Comparison of ENCODE assay signal across 8 cellular contexts in genomic region chr13:49246850-49247721, GRCh38. TPM values are rescaled to one million over a fixed set of nuclear protein-coding genes. Genes with fewer than 3 reads are reported as not detected.
A peak's percentile ranks its signal among the peaks of the same experiment; 100 is the strongest.
DNase-seq lines count a peak whose midpoint lies in the region; ATAC-seq and TF ChIP-seq lines count a peak whose summit lies in the region.

No MANE protein-coding gene starts in this region.

- H3K9me3 ChIP-seq in right atrium auricular region = no peaks in the 10 kb centered on the region

- H3K9me3 Mint-ChIP-seq in activated CD4-positive, alpha-beta memory T cell treated with anti-CD3 and anti-CD28 coated beads, Interleukin-2, amount 10 ng/mL, durations not matched to agents 7 days and 5 days = no peaks in the 10 kb centered on the region

- CTCF ChIA-PET in activated CD4-positive, alpha-beta memory T cell treated with anti-CD3 and anti-CD28 coated beads, Interleukin-2, amount 10 ng/mL, durations not matched to agents 7 days and 5 days (lab: Charles Lee) = interaction anchor here (0.7 to 7.0 kb wide), 5 partner anchors 9 to 33 kb away, joined by 3 to 42 read pairs (median 3); no protein-coding TSS in a partner anchor
- CTCF ChIA-PET in GM10248 (lab: Yijun Ruan, JAX) = interaction anchor here (1.3 to 2.6 kb wide), 5 partner anchors 10 to 34 kb away, joined by 3 to 17 read pairs (median 8); no protein-coding TSS in a partner anchor

- POLR2A ChIA-PET in activated CD4-positive, alpha-beta memory T cell treated with anti-CD3 and anti-CD28 coated beads, Interleukin-2, amount 10 ng/mL, durations not matched to agents 7 days and 5 days (lab: Charles Lee) = interaction anchor here (0.8 to 2.9 kb wide), 17 partner anchors 11 to 944 kb away, joined by 3 to 36 read pairs (median 3); partner anchors contain the start of genes CAB39L, EBPL, FNDC3A and PHF11
- POLR2A ChIA-PET in GM10248 (lab: Yijun Ruan, JAX) = no interaction called here

- H3K27ac Mint-ChIP-seq in activated CD4-positive, alpha-beta memory T cell treated with anti-CD3 and anti-CD28 coated beads, Interleukin-2, amount 10 ng/mL, durations not matched to agents 7 days and 5 days = peak overlapping the region; percentile 90

- no peak for TF ChIP-seq CTCF in right atrium auricular region (IDR thresholded peaks at IDR 0.05)
- TF ChIP-seq CTCF in GM10248 (IDR thresholded peaks at IDR 0.05; ENCODE audit: control extremely low read depth, extremely low read depth, low read depth, missing control alignments) = no peak

- H3K36me3 Mint-ChIP-seq in activated CD4-positive, alpha-beta memory T cell treated with anti-CD3 and anti-CD28 coated beads, Interleukin-2, amount 10 ng/mL, durations not matched to agents 7 days and 5 days (ENCODE audit: low read depth) = peaks cover 21% of the 10 kb centered on the region

- H3K27ac ChIP-seq in right atrium auricular region (peak overlapping the region; percentile 93), skin epidermis (peak overlapping the region in 20 of 21 experiments; percentile 78 to 92 (median 85))

- H3K4me1 ChIP-seq in right atrium auricular region = peaks cover 0 to 18% of the 10 kb centered on the region in 2 donors

- no peaks in the 10 kb centered on the region for H3K27me3 ChIP-seq in right atrium auricular region

- DNase-seq in SIG-M5 treated with dmso at 0.1 percent for 504 hours (lab: John Stamatoyannopoulos, UW; ENCODE audit: unreplicated experiment) = peak; percentile 62
- no peak for DNase-seq in SIG-M5 (lab: John Stamatoyannopoulos, UW)
- no peak for DNase-seq in activated CD4-positive, alpha-beta memory T cell treated with anti-CD3 and anti-CD28 coated beads, Interleukin-2, amount 10 ng/mL, durations not matched to agents 7 days and 5 days
- no peak for DNase-seq in right atrium auricular region (ENCODE audit: low spot score)
- no peak for DNase-seq in GM10248 (ENCODE audit: extremely low spot score)
- no peak for DNase-seq in NAMALWA (ENCODE audit: low spot score)

- peaks cover 18% of the 10 kb centered on the region for H3K27me3 Mint-ChIP-seq in activated CD4-positive, alpha-beta memory T cell treated with anti-CD3 and anti-CD28 coated beads, Interleukin-2, amount 10 ng/mL, durations not matched to agents 7 days and 5 days

- peak overlapping the region; percentile 97 for H3K4me3 Mint-ChIP-seq in activated CD4-positive, alpha-beta memory T cell treated with anti-CD3 and anti-CD28 coated beads, Interleukin-2, amount 10 ng/mL, durations not matched to agents 7 days and 5 days

- peaks cover 40% of the 10 kb centered on the region for H3K4me1 Mint-ChIP-seq in activated CD4-positive, alpha-beta memory T cell treated with anti-CD3 and anti-CD28 coated beads, Interleukin-2, amount 10 ng/mL, durations not matched to agents 7 days and 5 days

- no peaks in the 10 kb centered on the region for H3K36me3 ChIP-seq in right atrium auricular region

- H3K4me3 ChIP-seq in right atrium auricular region (peak overlapping the region; percentile 87 to 96), skin epidermis (peak overlapping the region; percentile 84 to 99 (median 91))

- ATAC-seq in HG03039 (IDR thresholded peaks at IDR 0.05; ENCODE audit: unreplicated experiment) = peak; percentile 25

RNA-seq across cellular contexts. Expression of gene CDADC1, which starts 0.6 kb away (rescaled TPM):
- 10 to 100 TPM; 12.8 to 16.7 TPM for total RNA-seq in activated CD4-positive, alpha-beta memory T cell treated with anti-CD3 and anti-CD28 coated beads, Interleukin-2, amount 10 ng/mL, durations not matched to agents 7 days and 5 days
- 1 to 10 TPM; 3.5 to 4.6 TPM for total RNA-seq in right atrium auricular region

RNA-seq across cellular contexts. Expression of gene MLNR, which starts 26.9 kb away (rescaled TPM):
- not detected for total RNA-seq in activated CD4-positive, alpha-beta memory T cell treated with anti-CD3 and anti-CD28 coated beads, Interleukin-2, amount 10 ng/mL, durations not matched to agents 7 days and 5 days
- total RNA-seq in right atrium auricular region = not detected
